In genomic region chr7:41819645-41820044, GRCh38 we compare ENCODE assay signal across 25 cellular contexts.
A peak's percentile ranks its signal among the peaks of the same experiment; 100 is the strongest.
DNase-seq lines count a peak whose midpoint lies in the region; ATAC-seq, FAIRE-seq and TF ChIP-seq lines count a peak whose summit lies in the region.
"Had no signal": no experiment of that assay in that cellular context is flagged by ENCODE, and none has a peak within 500 bp of the region (broad histone marks: within the 10 kb centered on the region; RNA-seq: fewer than 3 reads in every experiment).

No MANE protein-coding gene starts in this region.

- no peak overlapping the region for H2AFZ ChIP-seq in astrocyte (ENCODE audit: low read depth, low read length)

- H3K9me3 ChIP-seq in astrocyte (ENCODE audit: insufficient read depth, low read depth, low read length), result no peaks in the 10 kb centered on the region
- no peaks in the 10 kb centered on the region for H3K9me3 ChIP-seq in pancreas
- H3K9me3 ChIP-seq in colonic mucosa, result no peaks in the 10 kb centered on the region
- H3K9me3 ChIP-seq: A549, BE2C, HAP-1 had no signal

- peak overlapping the region; percentile 22 for H3K27ac Mint-ChIP-seq in astrocyte (ENCODE audit: unreplicated experiment)
- no peak overlapping the region for H3K27ac Mint-ChIP-seq in stimulated activated naive CD8-positive, alpha-beta T cell treated with anti-CD3 and anti-CD28 coated beads, Interleukin-15, amount 100 ng/mL, for 72 hours
- H3K27ac Mint-ChIP-seq: CD14-positive monocyte; CD4-positive, alpha-beta T cell; CD8-positive, alpha-beta memory T cell; GM23338 had no signal

- DNase-seq in RCC 7860 (ENCODE audit: low spot score) (no peak), astrocyte (ENCODE audit: low read depth) (no peak), frontal cortex (ENCODE audit: low spot score in 2 of 2) (no peak), pancreas (no peak), colonic mucosa (no peak), H54 (ENCODE audit: insufficient read length, low spot score) (no peak)
- DNase-seq in stimulated activated naive CD8-positive, alpha-beta T cell treated with anti-CD3 and anti-CD28 coated beads, Interleukin-15, amount 100 ng/mL, for 72 hours, result no peak
- DNase-seq: 8988T; ACHN; AML-193; BE2C; CD4-positive, alpha-beta T cell; CD8-positive, alpha-beta memory T cell; DMS 273 treated with DMSO at 0.1 percent for 48 hours; DMS79; GDM1; HFFc6 had no signal

- no peaks in the 10 kb centered on the region for H3K36me3 ChIP-seq in astrocyte (ENCODE audit: insufficient read depth, low read length)
- no peaks in the 10 kb centered on the region for H3K36me3 ChIP-seq in pancreas
- H3K36me3 ChIP-seq in colonic mucosa, result no peaks in the 10 kb centered on the region
- H3K36me3 ChIP-seq: BE2C; BLaER1 treated with 17β-estradiol and CSF1 and Interleukin-3, amounts not matched to agents 10 nM and 100 nM; HAP-1 had no signal

- peaks cover 46% of the 10 kb centered on the region for H3K4me1 Mint-ChIP-seq in astrocyte (ENCODE audit: low read depth, unreplicated experiment)
- H3K4me1 Mint-ChIP-seq in stimulated activated naive CD8-positive, alpha-beta T cell treated with anti-CD3 and anti-CD28 coated beads, Interleukin-15, amount 100 ng/mL, for 72 hours, result peaks cover 34% of the 10 kb centered on the region

- peak overlapping the region; percentile 55 for H3K27ac ChIP-seq in astrocyte (ENCODE audit: low read depth, low read length)
- no peak overlapping the region for H3K27ac ChIP-seq in pancreas
- no peak overlapping the region for H3K27ac ChIP-seq in colonic mucosa
- H3K27ac ChIP-seq: A549; BLaER1 treated with 17β-estradiol and CSF1 and Interleukin-3, amounts not matched to agents 10 nM and 100 nM had no signal

- no peak overlapping the region for H3K4me3 Mint-ChIP-seq in astrocyte (ENCODE audit: unreplicated experiment)
- H3K4me3 Mint-ChIP-seq in stimulated activated naive CD8-positive, alpha-beta T cell treated with anti-CD3 and anti-CD28 coated beads, Interleukin-15, amount 100 ng/mL, for 72 hours, result no peak overlapping the region
- H3K4me3 Mint-ChIP-seq: CD14-positive monocyte; CD4-positive, alpha-beta T cell; CD8-positive, alpha-beta memory T cell; GM23338; HFFc6 had no signal

- peaks cover 3% of the 10 kb centered on the region for H3K36me3 Mint-ChIP-seq in astrocyte (ENCODE audit: low read depth, unreplicated experiment)
- H3K36me3 Mint-ChIP-seq: CD8-positive, alpha-beta memory T cell had no signal

- H3K9ac ChIP-seq in astrocyte (ENCODE audit: low read length) (no peak overlapping the region), colonic mucosa (ENCODE audit: low read depth in 2 of 2, low read length in 2 of 2) (no peak overlapping the region)
- H3K9ac ChIP-seq: BLaER1 treated with 17β-estradiol and CSF1 and Interleukin-3, amounts not matched to agents 10 nM and 100 nM had no signal

- no peaks in the 10 kb centered on the region for H3K79me2 ChIP-seq in astrocyte (ENCODE audit: insufficient read depth, low read length)

- FAIRE-seq in RCC 7860 (lab: Jason Lieb, UNC), result peak; percentile 59
- FAIRE-seq in astrocyte (lab: Jason Lieb, UNC), result no peak
- FAIRE-seq in frontal cortex (lab: Jason Lieb, UNC), result peak; percentile 30
- peak; percentile 9 for FAIRE-seq in pancreas (lab: Jason Lieb, UNC)
- no peak for FAIRE-seq in H54 (lab: Jason Lieb, UNC)
- FAIRE-seq: A549, D721Med, GM12878, GM19239 had no signal

- peaks cover 2% of the 10 kb centered on the region for H3K9me3 Mint-ChIP-seq in astrocyte (ENCODE audit: unreplicated experiment)
- peaks cover 0 to 13% of the 10 kb centered on the region in 2 donors for H3K9me3 Mint-ChIP-seq in stimulated activated naive CD8-positive, alpha-beta T cell treated with anti-CD3 and anti-CD28 coated beads, Interleukin-15, amount 100 ng/mL, for 72 hours
- H3K9me3 Mint-ChIP-seq: CD4-positive, alpha-beta T cell; GM23338 had no signal

- WGBS in pancreas, 2 donors, result 43 to 72% methylated on average over 1 of the region's 1 CpG

- intact Hi-C loops in pancreas (cut with DNase I) (no loop called here), colonic mucosa (cut with DNase I) (no loop called here)

- H3K27me3 Mint-ChIP-seq in astrocyte (ENCODE audit: low read depth, unreplicated experiment), result no peaks in the 10 kb centered on the region
- H3K27me3 Mint-ChIP-seq in stimulated activated naive CD8-positive, alpha-beta T cell treated with anti-CD3 and anti-CD28 coated beads, Interleukin-15, amount 100 ng/mL, for 72 hours, result peaks cover 40% of the 10 kb centered on the region

- no peaks in the 10 kb centered on the region for H3K27me3 ChIP-seq in astrocyte (ENCODE audit: insufficient read depth, low read length)
- no peaks in the 10 kb centered on the region for H3K27me3 ChIP-seq in pancreas
- no peaks in the 10 kb centered on the region for H3K27me3 ChIP-seq in colonic mucosa
- H3K27me3 ChIP-seq: BE2C; BLaER1 treated with 17β-estradiol and CSF1 and Interleukin-3, amounts not matched to agents 10 nM and 100 nM had no signal

- H4K20me1 ChIP-seq in astrocyte (ENCODE audit: insufficient read depth, low read length), result no peaks in the 10 kb centered on the region
- H4K20me1 ChIP-seq: BLaER1 treated with 17β-estradiol and CSF1 and Interleukin-3, amounts not matched to agents 10 nM and 100 nM had no signal

- H3K4me2 ChIP-seq in astrocyte (ENCODE audit: low read length), result no peak overlapping the region
- H3K4me2 ChIP-seq: A549; BLaER1 treated with 17β-estradiol and CSF1 and Interleukin-3, amounts not matched to agents 10 nM and 100 nM; GM23338 had no signal

- ATAC-seq in pancreas, result no peak
- ATAC-seq in stimulated activated naive CD8-positive, alpha-beta T cell treated with anti-CD3 and anti-CD28 coated beads, Interleukin-15, amount 100 ng/mL, for 72 hours, result no peak
- ATAC-seq: A549, GM12878, GM23338 had no signal

- TF ChIP-seq POLR2A in H54 (IDR thresholded peaks at IDR 0.05; ENCODE audit: low read depth, low read length), result no peak

- no peak overlapping the region for H3K4me3 ChIP-seq in astrocyte (ENCODE audit: insufficient read depth, low read depth, low read length)
- H3K4me3 ChIP-seq in pancreas, result no peak overlapping the region
- H3K4me3 ChIP-seq in colonic mucosa, result no peak overlapping the region
- H3K4me3 ChIP-seq: A549; BLaER1 treated with 17β-estradiol and CSF1 and Interleukin-3, amounts not matched to agents 10 nM and 100 nM; GM12878; GM23338; HAP-1 had no signal

- H3K4me1 ChIP-seq in astrocyte (ENCODE audit: insufficient read depth, low read length) (peaks cover 3% of the 10 kb centered on the region), pancreas (no peaks in the 10 kb centered on the region), colonic mucosa (no peaks in the 10 kb centered on the region)
- H3K4me1 ChIP-seq: A549, BE2C, HAP-1 had no signal

- TF ChIP-seq CTCF in astrocyte (IDR thresholded peaks at IDR 0.05; ENCODE audit: insufficient read depth, low read depth, low read length), result no peak
- TF ChIP-seq CTCF in pancreas (IDR thresholded peaks at IDR 0.05), result no peak
- TF ChIP-seq CTCF in colonic mucosa (IDR thresholded peaks at IDR 0.05), result no peak
